Comparison of ENCODE assay signal across 12 cellular contexts in the genomic region with DNA sequence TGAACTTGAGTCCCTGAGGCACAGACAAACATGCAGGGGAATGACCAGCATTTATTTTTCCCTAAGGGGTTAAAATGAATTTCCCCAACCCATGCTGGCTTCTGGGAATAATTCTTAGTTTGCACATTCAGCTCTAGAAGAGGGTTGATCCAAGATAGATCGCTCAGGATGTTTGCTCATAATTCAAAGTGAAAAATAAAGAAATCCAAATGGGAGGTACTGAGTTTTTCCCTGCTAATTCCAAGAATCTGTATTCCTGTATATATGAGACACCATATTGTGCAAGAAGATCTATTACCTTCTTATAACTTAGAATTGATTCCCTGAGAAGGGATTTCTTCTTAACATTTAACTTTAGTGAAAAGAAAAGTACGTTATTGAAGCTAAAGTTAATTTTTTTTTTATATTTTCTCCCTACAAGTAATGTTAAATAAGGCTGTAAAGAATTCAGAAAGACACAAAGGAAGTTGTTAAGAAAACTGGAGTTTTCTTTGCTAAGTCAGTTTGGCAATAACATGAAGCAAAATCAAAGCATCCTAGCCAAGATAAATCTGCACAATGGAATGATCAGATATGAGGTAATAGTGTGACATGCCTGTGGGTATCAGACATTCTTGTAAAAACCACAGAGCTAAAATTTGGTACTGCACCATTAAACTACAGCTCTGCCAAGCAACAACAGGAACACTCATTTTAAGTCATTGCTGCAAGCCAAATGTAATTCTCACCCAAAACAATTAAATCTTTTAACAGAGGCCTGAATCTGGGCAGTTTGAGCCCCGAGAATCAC.
DNase-seq lines count a peak whose midpoint lies in the region; ATAC-seq and TF ChIP-seq lines count a peak whose summit lies in the region.
"Had no signal": no experiment of that assay in that cellular context is flagged by ENCODE, and none has a peak within 500 bp of the region (broad histone marks: within the 10 kb centered on the region; RNA-seq: fewer than 3 reads in every experiment).

No MANE protein-coding gene starts in this region.

- no peaks in the 10 kb centered on the region for H3K9me3 Mint-ChIP-seq in brain
- H3K9me3 Mint-ChIP-seq: natural killer cell had no signal

- TF ChIP-seq CTCF in brain (conservative IDR thresholded peaks at IDR 0.05) (no peak), left lung (IDR thresholded peaks at IDR 0.05) (no peak), hepatocyte (IDR thresholded peaks at IDR 0.05; ENCODE audit: poor library complexity) (no peak)

- no peaks in the 10 kb centered on the region for H3K9me3 ChIP-seq in left lung
- no peaks in the 10 kb centered on the region for H3K9me3 ChIP-seq in hepatocyte (ENCODE audit: low read depth)
- H3K9me3 ChIP-seq: upper lobe of left lung had no signal

- peak overlapping the region in 1 of 2 donors; percentile 35 for H3K27ac ChIP-seq in left lung
- H3K27ac ChIP-seq in hepatocyte, result no peak overlapping the region
- H3K27ac ChIP-seq: upper lobe of left lung had no signal

- H3K36me3 ChIP-seq in left lung, result peaks cover 0 to 4% of the 10 kb centered on the region in 2 donors
- no peaks in the 10 kb centered on the region for H3K36me3 ChIP-seq in hepatocyte (replicated peaks; ENCODE audit: insufficient read depth, low read depth)
- H3K36me3 ChIP-seq: upper lobe of left lung had no signal

- H3K4me3 ChIP-seq in left lung (no peak overlapping the region), hepatocyte (no peak overlapping the region)
- H3K4me3 ChIP-seq: upper lobe of left lung had no signal

- peak overlapping the region in 1 of 5 experiments; percentile 43 for H3K4me3 Mint-ChIP-seq in brain
- H3K4me3 Mint-ChIP-seq: natural killer cell had no signal

- intact Hi-C loops in left lung (cut with DNase I), result loop anchor here in 1 of 2 donors (10.0 kb wide), 1 partner anchor 1213 kb away; no protein-coding TSS in a partner anchor

- DNase-seq in AG20443 (ENCODE audit: low spot score) (peak; percentile 78), LoVo (ENCODE audit: low spot score) (peak; percentile 36), left lung (no peak), hepatocyte (ENCODE audit: low spot score) (no peak)
- no peak for DNase-seq in stimulated activated CD4-positive, alpha-beta T cell treated with anti-CD3 and anti-CD28 coated beads, Interleukin-2, amount 100 ng/mL, for 48 hours
- no peak for DNase-seq in activated T-cell treated with anti-CD3 and anti-CD28 coated beads, Interleukin-2, amount 50 U/mL, for 48 hours
- DNase-seq: activated CD4-positive, alpha-beta T cell treated with anti-CD3 and anti-CD28 coated beads, Interleukin-2, amount 50 U/mL, for 48 hours; natural killer cell; NCI-H187; upper lobe of left lung had no signal

- H4K20me1 ChIP-seq in hepatocyte (ENCODE audit: insufficient read depth, poor library complexity, severe bottlenecking), result no peaks in the 10 kb centered on the region

- peaks cover 2% of the 10 kb centered on the region for H3K79me2 ChIP-seq in hepatocyte

- H3K4me1 ChIP-seq in left lung (peaks cover 0 to 9% of the 10 kb centered on the region in 2 donors), hepatocyte (ENCODE audit: insufficient read depth) (peaks cover 6% of the 10 kb centered on the region)

- no peaks in the 10 kb centered on the region for H3K27me3 ChIP-seq in left lung
- H3K27me3 ChIP-seq in hepatocyte, result no peaks in the 10 kb centered on the region
- H3K27me3 ChIP-seq: upper lobe of left lung had no signal

- H3K27ac Mint-ChIP-seq in brain, result peak overlapping the region in 4 of 5 experiments; percentile 49 to 86 (median 78)
- H3K27ac Mint-ChIP-seq: natural killer cell had no signal

- no peak overlapping the region for H3K4me2 ChIP-seq in hepatocyte

- ATAC-seq in left lung (peak; percentile 50), GM18873 (IDR thresholded peaks at IDR 0.05; ENCODE audit: low FRiP score, unreplicated experiment) (no peak)
- ATAC-seq: natural killer cell had no signal

- WGBS in hepatocyte (ENCODE audit: low lambda C conversion rate, missing lambda C conversion rate), result 66% methylated on average over 3 of the region's 3 CpGs

- no peaks in the 10 kb centered on the region for H3K9me2 ChIP-seq in hepatocyte (replicated peaks; ENCODE audit: insufficient read depth)

- peaks cover 3% of the 10 kb centered on the region for H3K27me3 Mint-ChIP-seq in brain

- peaks cover 31% of the 10 kb centered on the region for H3K4me1 Mint-ChIP-seq in brain
- H3K4me1 Mint-ChIP-seq: natural killer cell had no signal

- H2AFZ ChIP-seq in hepatocyte, result no peak overlapping the region

- peaks cover 60% of the 10 kb centered on the region for H3K36me3 Mint-ChIP-seq in brain
- H3K36me3 Mint-ChIP-seq: natural killer cell had no signal

Comparison
In these comparisons a context has a peak if more than half of its experiments do, and no peak if none do; other contexts are left out.
1. DNase-seq: peak in AG20443 (single experiment) and LoVo (single experiment); none in left lung (0 of 2), hepatocyte (single experiment), stimulated activated CD4-positive, alpha-beta T cell treated with anti-CD3 and anti-CD28 coated beads, Interleukin-2, amount 100 ng/mL, for 48 hours (0 of 2) and activated T-cell treated with anti-CD3 and anti-CD28 coated beads, Interleukin-2, amount 50 U/mL, for 48 hours (0 of 2).